In the genomic region with DNA sequence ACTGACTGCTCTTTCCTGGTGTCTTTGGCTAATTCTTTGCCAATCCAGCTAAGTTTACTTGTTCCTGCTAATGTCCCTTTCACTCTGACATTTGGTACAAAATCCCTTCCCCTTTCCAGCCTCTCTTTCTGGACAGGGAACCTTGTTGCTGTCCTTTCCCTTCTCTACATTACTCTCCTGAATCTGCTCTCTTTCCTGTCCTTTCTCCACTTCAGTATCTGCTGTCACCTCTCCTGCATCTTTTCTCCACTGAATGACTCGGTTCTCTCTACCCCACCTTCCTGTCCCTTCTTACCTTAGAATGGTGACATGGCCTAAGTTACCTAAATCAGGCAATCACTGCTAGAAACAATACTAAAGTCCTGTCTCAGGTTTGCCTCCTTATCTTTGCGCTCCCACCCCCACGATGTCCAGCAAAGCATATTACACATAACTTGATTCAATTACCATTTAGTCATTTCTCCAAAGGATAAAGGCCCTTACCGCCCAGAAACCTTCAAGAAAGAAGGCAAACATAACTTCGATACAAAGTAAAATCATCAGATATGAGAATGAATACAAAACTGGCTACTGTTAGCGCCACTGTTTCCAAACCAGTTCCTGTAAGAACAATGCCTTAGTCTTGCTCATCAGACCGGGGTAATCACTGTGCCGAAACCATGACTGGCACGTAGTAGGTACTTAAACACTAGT, we compare ENCODE assay signal across 8 cellular contexts. TPM values are rescaled to one million over a fixed set of nuclear protein-coding genes. Genes with fewer than 3 reads are reported as not detected.
DNase-seq lines count a peak whose midpoint lies in the region; ATAC-seq, FAIRE-seq and TF ChIP-seq lines count a peak whose summit lies in the region.

No MANE protein-coding gene starts in this region.

- peaks cover 16% of the 10 kb centered on the region for H3K4me1 ChIP-seq in skeletal muscle satellite cell (ENCODE audit: control insufficient read depth, insufficient read depth, low read length)

- H3K9ac ChIP-seq in skeletal muscle satellite cell (ENCODE audit: low read depth, low read length): peak overlapping the region; percentile 97

- H3K4me1 Mint-ChIP-seq in T-helper 17 cell: peaks cover 49% of the 10 kb centered on the region

- DNase-seq in GM19239 (ENCODE audit: insufficient read length, low spot score) (no peak), T-helper 17 cell (no peak), foreskin fibroblast (no peak), germinal center (ENCODE audit: low spot score) (no peak), OCI-M2 (lab: John Stamatoyannopoulos, UW; ENCODE audit: unreplicated experiment) (no peak)

- H3K4me3 Mint-ChIP-seq in T-helper 17 cell: peak overlapping the region; percentile 96

- TF ChIP-seq CTCF in foreskin fibroblast (IDR thresholded peaks at IDR 0.05; ENCODE audit: low read depth, low read length): no peak

- H3K36me3 ChIP-seq in skeletal muscle satellite cell (ENCODE audit: insufficient read depth, low read length): no peaks in the 10 kb centered on the region

- no peaks in the 10 kb centered on the region for H3K9me3 ChIP-seq in T-helper 17 cell (ENCODE audit: control insufficient read depth, low read length, poor library complexity, severe bottlenecking)
- no peaks in the 10 kb centered on the region for H3K9me3 ChIP-seq in skeletal muscle satellite cell (replicated peaks; ENCODE audit: low read length)

- no peaks in the 10 kb centered on the region for H3K27me3 ChIP-seq in skeletal muscle satellite cell (ENCODE audit: control insufficient read depth, insufficient read depth, low read length)

- ATAC-seq in T-helper 17 cell (no peak), HG03521 (IDR thresholded peaks at IDR 0.05; ENCODE audit: unreplicated experiment) (no peak), GM18907 (IDR thresholded peaks at IDR 0.05; ENCODE audit: unreplicated experiment) (no peak)

- peak overlapping the region; percentile 97 for H3K27ac Mint-ChIP-seq in T-helper 17 cell

- FAIRE-seq in GM19239 (lab: Jason Lieb, UNC): peak; percentile 21

- H3K4me3 ChIP-seq in foreskin fibroblast (ENCODE audit: low read depth in 1 of 2, low read length in 2 of 2) (peak overlapping the region; percentile 75 to 77), skeletal muscle satellite cell (ENCODE audit: low read length) (peak overlapping the region; percentile 88)

- H3K36me3 Mint-ChIP-seq in T-helper 17 cell (ENCODE audit: low read depth): no peaks in the 10 kb centered on the region

- H3K4me2 ChIP-seq in skeletal muscle satellite cell (ENCODE audit: low read length): peak overlapping the region; percentile 94

- H3K27me3 Mint-ChIP-seq in T-helper 17 cell: no peaks in the 10 kb centered on the region

RNA-seq across cellular contexts. Expression of a gene that starts 0.9 kb away (rescaled TPM):
- 10 to 100 TPM; 43.1 to 50.8 TPM for total RNA-seq in T-helper 17 cell
- 16.6 and 19.8 TPM in 2 replicates for total RNA-seq in skeletal muscle satellite cell (2012; rRNA removed)
